In genomic region chr2:178270338-178270737, GRCh38 we compare ENCODE assay signal across 36 cellular contexts.
"Had no signal": no experiment of that assay in that cellular context is flagged by ENCODE, and none has a peak within 500 bp of the region (broad histone marks: within the 10 kb centered on the region; RNA-seq: fewer than 3 reads in every experiment).

No MANE protein-coding gene starts in this region.

- H3K4me1 ChIP-seq: adrenal gland, body of pancreas, breast epithelium had no signal

- H3K27ac ChIP-seq: adrenal gland, body of pancreas, brain microvascular endothelial cell, breast epithelium, WERI-Rb-1 had no signal

- H3K4me3 Mint-ChIP-seq: activated CD4-positive, alpha-beta memory T cell treated with anti-CD3 and anti-CD28 coated beads, Interleukin-2, amount 10 ng/mL, durations not matched to agents 7 days and 5 days; activated CD4-positive, alpha-beta T cell treated with anti-CD3 and anti-CD28 coated beads for 36 hours; activated CD4-positive, alpha-beta T cell treated with anti-CD3 and anti-CD28 coated beads, Interleukin-2, amount 10 ng/mL, durations not matched to agents 7 days and 5 days; activated CD8-positive, alpha-beta memory T cell treated with anti-CD3 and anti-CD28 coated beads, Interleukin-2, amount 10 ng/mL, durations not matched to agents 7 days and 5 days; activated CD8-positive, alpha-beta T cell treated with anti-CD3 and anti-CD28 coated beads, Interleukin-2, amount 10 ng/mL, durations not matched to agents 7 days and 5 days; activated naive CD4-positive, alpha-beta T cell treated with anti-CD3 and anti-CD28 coated beads for 36 hours; activated naive CD8-positive, alpha-beta T cell treated with anti-CD3 and anti-CD28 coated beads for 36 hours; activated T-cell treated with anti-CD3 and anti-CD28 coated beads, Interleukin-2, amount 50 U/mL, for 24 hours; activated T-helper 17 cell treated with anti-CD3 and anti-CD28 coated beads, Interleukin-2, amount 50 U/mL, for 72 hours; T-helper 1 cell treated with Interleukin-12 subunit alpha and Interleukin-12 subunit beta and Interleukin-4 antibody, amounts not matched to agents 30 μg/mL and 1 μg/mL, for 36 hours; T-helper 2 cell treated with Interferon-gamma antibody and Interleukin-4, amounts not matched to agents 5 μg/mL and 100 μg/mL, for 36 hours; WTC11 had no signal

- ATAC-seq: activated CD4-positive, alpha-beta T cell treated with anti-CD3 and anti-CD28 coated beads for 36 hours; activated CD4-positive, CD25-positive, alpha-beta regulatory T cell treated with anti-CD3 and anti-CD28 coated beads, Interleukin-2, amount 50 U/mL, for 24 hours; activated CD8-positive, alpha-beta memory T cell treated with anti-CD3 and anti-CD28 coated beads, Interleukin-2, amount 10 ng/mL, durations not matched to agents 7 days and 5 days; activated CD8-positive, alpha-beta T cell treated with anti-CD3 and anti-CD28 coated beads, Interleukin-2, amount 10 ng/mL, durations not matched to agents 7 days and 5 days; activated naive CD4-positive, alpha-beta T cell treated with anti-CD3 and anti-CD28 coated beads, Interleukin-2, amount 50 U/mL, for 72 hours; activated T-helper 17 cell treated with anti-CD3 and anti-CD28 coated beads, Interleukin-2, amount 50 U/mL, for 72 hours; body of pancreas had no signal

- H3K36me3 ChIP-seq: adrenal gland, brain microvascular endothelial cell, breast epithelium, WERI-Rb-1 had no signal

- H3K27me3 Mint-ChIP-seq: activated CD4-positive, alpha-beta T cell treated with anti-CD3 and anti-CD28 coated beads for 36 hours; activated naive CD8-positive, alpha-beta T cell treated with anti-CD3 and anti-CD28 coated beads for 36 hours had no signal

- H3K27ac Mint-ChIP-seq: activated CD4-positive, alpha-beta memory T cell treated with anti-CD3 and anti-CD28 coated beads, Interleukin-2, amount 10 ng/mL, durations not matched to agents 7 days and 5 days; activated CD4-positive, alpha-beta T cell treated with anti-CD3 and anti-CD28 coated beads for 36 hours; activated CD4-positive, alpha-beta T cell treated with anti-CD3 and anti-CD28 coated beads, Interleukin-2, amount 10 ng/mL, durations not matched to agents 7 days and 5 days; activated CD8-positive, alpha-beta memory T cell treated with anti-CD3 and anti-CD28 coated beads, Interleukin-2, amount 10 ng/mL, durations not matched to agents 7 days and 5 days; activated CD8-positive, alpha-beta T cell treated with anti-CD3 and anti-CD28 coated beads, Interleukin-2, amount 10 ng/mL, durations not matched to agents 7 days and 5 days; activated naive CD4-positive, alpha-beta T cell treated with anti-CD3 and anti-CD28 coated beads for 36 hours; activated naive CD4-positive, alpha-beta T cell treated with anti-CD3 and anti-CD28 coated beads, Interleukin-2, amount 50 U/mL, for 72 hours; activated naive CD8-positive, alpha-beta T cell treated with anti-CD3 and anti-CD28 coated beads for 36 hours; activated T-cell treated with anti-CD3 and anti-CD28 coated beads, Interleukin-2, amount 50 U/mL, for 24 hours; activated T-helper 17 cell treated with anti-CD3 and anti-CD28 coated beads, Interleukin-2, amount 50 U/mL, for 72 hours; T-helper 1 cell treated with Interleukin-12 subunit alpha and Interleukin-12 subunit beta and Interleukin-4 antibody, amounts not matched to agents 30 μg/mL and 1 μg/mL, for 36 hours; T-helper 2 cell treated with Interferon-gamma antibody and Interleukin-4, amounts not matched to agents 5 μg/mL and 100 μg/mL, for 36 hours; WTC11 had no signal

- H3K9me3 ChIP-seq: adrenal gland, body of pancreas, breast epithelium had no signal

- H3K27me3 ChIP-seq: adrenal gland, body of pancreas, brain microvascular endothelial cell, breast epithelium had no signal

- H3K9me3 Mint-ChIP-seq: activated CD4-positive, alpha-beta memory T cell treated with anti-CD3 and anti-CD28 coated beads, Interleukin-2, amount 10 ng/mL, durations not matched to agents 7 days and 5 days; activated CD4-positive, alpha-beta T cell treated with anti-CD3 and anti-CD28 coated beads, Interleukin-2, amount 10 ng/mL, durations not matched to agents 7 days and 5 days; activated naive CD4-positive, alpha-beta T cell treated with anti-CD3 and anti-CD28 coated beads for 36 hours; activated naive CD4-positive, alpha-beta T cell treated with anti-CD3 and anti-CD28 coated beads, Interleukin-2, amount 50 U/mL, for 72 hours; activated naive CD8-positive, alpha-beta T cell treated with anti-CD3 and anti-CD28 coated beads for 36 hours; activated T-cell treated with anti-CD3 and anti-CD28 coated beads, Interleukin-2, amount 50 U/mL, for 24 hours; activated T-helper 17 cell treated with anti-CD3 and anti-CD28 coated beads, Interleukin-2, amount 50 U/mL, for 72 hours; T-helper 1 cell treated with Interleukin-12 subunit alpha and Interleukin-12 subunit beta and Interleukin-4 antibody, amounts not matched to agents 30 μg/mL and 1 μg/mL, for 36 hours; T-helper 2 cell treated with Interferon-gamma antibody and Interleukin-4, amounts not matched to agents 5 μg/mL and 100 μg/mL, for 36 hours; WTC11 had no signal

- H3K4me1 Mint-ChIP-seq: activated CD4-positive, alpha-beta memory T cell treated with anti-CD3 and anti-CD28 coated beads, Interleukin-2, amount 10 ng/mL, durations not matched to agents 7 days and 5 days; activated CD4-positive, alpha-beta T cell treated with anti-CD3 and anti-CD28 coated beads for 36 hours; activated CD4-positive, alpha-beta T cell treated with anti-CD3 and anti-CD28 coated beads, Interleukin-2, amount 10 ng/mL, durations not matched to agents 7 days and 5 days; activated CD8-positive, alpha-beta memory T cell treated with anti-CD3 and anti-CD28 coated beads, Interleukin-2, amount 10 ng/mL, durations not matched to agents 7 days and 5 days; activated T-helper 17 cell treated with anti-CD3 and anti-CD28 coated beads, Interleukin-2, amount 50 U/mL, for 72 hours had no signal

- H3K36me3 Mint-ChIP-seq: activated CD8-positive, alpha-beta memory T cell treated with anti-CD3 and anti-CD28 coated beads, Interleukin-2, amount 10 ng/mL, durations not matched to agents 7 days and 5 days; activated naive CD4-positive, alpha-beta T cell treated with anti-CD3 and anti-CD28 coated beads, Interleukin-2, amount 50 U/mL, for 72 hours; activated naive CD8-positive, alpha-beta T cell treated with anti-CD3 and anti-CD28 coated beads for 36 hours; WTC11 had no signal

- DNase-seq: activated CD4-positive, alpha-beta memory T cell treated with anti-CD3 and anti-CD28 coated beads, Interleukin-2, amount 10 ng/mL, durations not matched to agents 7 days and 5 days; activated CD4-positive, alpha-beta T cell treated with anti-CD3 and anti-CD28 coated beads for 1 hour; activated CD4-positive, alpha-beta T cell treated with anti-CD3 and anti-CD28 coated beads for 36 hours; activated CD4-positive, alpha-beta T cell treated with anti-CD3 and anti-CD28 coated beads for 48 hours; activated CD4-positive, alpha-beta T cell treated with anti-CD3 and anti-CD28 coated beads, Interleukin-2, amount 10 ng/mL, durations not matched to agents 7 days and 5 days; activated CD4-positive, alpha-beta T cell treated with anti-CD3 and anti-CD28 coated beads, Interleukin-2, amount 50 U/mL, for 48 hours; activated CD4-positive, CD25-positive, alpha-beta regulatory T cell; activated CD8-positive, alpha-beta memory T cell treated with anti-CD3 and anti-CD28 coated beads for 24 hours; activated CD8-positive, alpha-beta memory T cell treated with anti-CD3 and anti-CD28 coated beads, Interleukin-2, amount 10 ng/mL, durations not matched to agents 7 days and 5 days; activated CD8-positive, alpha-beta memory T cell treated with anti-CD3 and anti-CD28 coated beads, Interleukin-2, amount 50 U/mL, for 48 hours; activated CD8-positive, alpha-beta T cell treated with anti-CD3 and anti-CD28 coated beads, Interleukin-2, amount 10 ng/mL, durations not matched to agents 7 days and 5 days; activated effector memory CD4-positive, alpha-beta T cell treated with anti-CD3 and anti-CD28 coated beads, Interleukin-2, amount 50 U/mL, for 16 hours; activated gamma-delta T cell treated with Interleukin-2 at 50 U/mL for 16 hours; activated naive CD4-positive, alpha-beta T cell; activated naive CD4-positive, alpha-beta T cell treated with anti-CD3 and anti-CD28 coated beads for 36 hours; activated naive CD4-positive, alpha-beta T cell treated with anti-CD3 and anti-CD28 coated beads, Interleukin-2, amount 50 U/mL, for 16 hours; activated naive CD8-positive, alpha-beta T cell treated with anti-CD3 and anti-CD28 coated beads for 36 hours; activated T-cell treated with anti-CD3 and anti-CD28 coated beads, Interleukin-2, amount 50 U/mL, for 24 hours; activated T-cell treated with anti-CD3 and anti-CD28 coated beads, Interleukin-2, amount 50 U/mL, for 48 hours; adrenal gland; amniotic stem cell; aorta; body of pancreas; brain microvascular endothelial cell; central memory CD4-positive, alpha-beta T cell; T-helper 1 cell; T-helper 2 cell; T-helper 9 cell; WERI-Rb-1 had no signal

- H3K4me3 ChIP-seq: adrenal gland, body of pancreas, breast epithelium had no signal
